8 cellular contexts compared by ENCODE assay signal in genomic region chr12:130838951-130839769, GRCh38. TPM values are rescaled to one million over a fixed set of nuclear protein-coding genes. Genes with fewer than 3 reads are reported as not detected.
A peak's percentile ranks its signal among the peaks of the same experiment; 100 is the strongest.
DNase-seq lines count a peak whose midpoint lies in the region; ATAC-seq and TF ChIP-seq lines count a peak whose summit lies in the region.

Gene STX2, minus strand, starts transcription at chr12:130839250. Its CDS starts 151 bp downstream, at chr12:130839099.

- no peaks in the 10 kb centered on the region for H3K27me3 Mint-ChIP-seq in T-helper 17 cell

- intact Hi-C loops in left ventricle myocardium superior (cut with micrococcal nuclease), result no loop called here

- under 1% methylated on average over 78 of the region's 79 CpGs for WGBS in urinary bladder

- no peaks in the 10 kb centered on the region for H3K9me3 ChIP-seq in T-helper 17 cell (ENCODE audit: control insufficient read depth, low read length, poor library complexity, severe bottlenecking)

- no peak within 1 kb of the TSS for H3K27ac ChIP-seq in urinary bladder (ENCODE audit: low read depth)

- peak; percentile 89 for ATAC-seq in HG02759 (IDR thresholded peaks at IDR 0.05; ENCODE audit: unreplicated experiment)
- peak; percentile 95 for ATAC-seq in T-helper 17 cell
- ATAC-seq in left ventricle myocardium superior, result peak; percentile 97

- DNase-seq in GM13976 (ENCODE audit: low spot score) (peak; percentile 98), NCI-H1417 (lab: John Stamatoyannopoulos, UW) (peak; percentile 91 to 95 (median 93)), T-helper 17 cell (peak; percentile 90 to 93 (median 91)), amniotic stem cell (lab: John Stamatoyannopoulos, UW) (peak; percentile 79), left ventricle myocardium superior (peak; percentile 95), pulmonary artery endothelial cell (ENCODE audit: low read depth, low spot score) (peak; percentile 26)

- TF ChIP-seq CTCF in GM13976 (IDR thresholded peaks at IDR 0.05; ENCODE audit: borderline replicate concordance, control extremely low read depth, extremely low read depth, insufficient read depth, missing control alignments), result no peak

- peak within 1 kb of the TSS; percentile 99 for H3K4me3 ChIP-seq in urinary bladder (ENCODE audit: low read depth, low read length)

- H3K4me3 Mint-ChIP-seq in T-helper 17 cell, result peak within 1 kb of the TSS; percentile 94

- in situ Hi-C loops in GM13976 (cut with MboI; ENCODE audit: low sequenced_read_pairs, unreplicated experiment), result no loop called here

- H3K36me3 ChIP-seq in urinary bladder (ENCODE audit: insufficient read depth), result no peaks in the 10 kb centered on the region

- no peaks in the 10 kb centered on the region for H3K36me3 Mint-ChIP-seq in T-helper 17 cell (ENCODE audit: low read depth)

- no peaks in the 10 kb centered on the region for H3K4me1 ChIP-seq in urinary bladder (ENCODE audit: insufficient read depth)

- peak within 1 kb of the TSS; percentile 94 for H3K27ac Mint-ChIP-seq in T-helper 17 cell

- H3K4me1 Mint-ChIP-seq in T-helper 17 cell, result peaks cover 17% of the 10 kb centered on the region

RNA-seq across cellular contexts. Expression of gene STX2, which starts in this region (rescaled TPM):
- total RNA-seq in T-helper 17 cell (10 to 100 TPM; 22.5 to 41.1 TPM), left ventricle myocardium superior (12.1 TPM), pulmonary artery endothelial cell (34.5 and 36.3 TPM in 2 replicates), urinary bladder (41.9 TPM)
- polyA plus RNA-seq in urinary bladder, result 21.8 TPM

Comparison
In these comparisons a context has a peak if more than half of its experiments do, and no peak if none do; other contexts are left out.
1. DNase-seq: peak in every context shown above with its lines; median percentile 98 in GM13976; 95 in left ventricle myocardium superior; 93 in NCI-H1417; 91 in T-helper 17 cell; 79 in amniotic stem cell; 26 in pulmonary artery endothelial cell.